ENCODE assay signal across 27 cellular contexts in genomic region chr10:113950268-113950667, GRCh38.
"Had no signal": no experiment of that assay in that cellular context is flagged by ENCODE, and none has a peak within 500 bp of the region (broad histone marks: within the 10 kb centered on the region; RNA-seq: fewer than 3 reads in every experiment).

No MANE protein-coding gene starts in this region.

- H3K9me3 ChIP-seq: stomach, suprapubic skin, testis, thoracic aorta, thyroid gland, tibial artery, tibial nerve, transverse colon, upper lobe of left lung, upper lobe of right lung, uterus, vagina had no signal

- H3K4me3 ChIP-seq: stomach, suprapubic skin, testis, thoracic aorta, thyroid gland, tibial artery, tibial nerve, transverse colon, upper lobe of left lung, upper lobe of right lung, uterus, vagina had no signal

- H3K4me1 ChIP-seq: tibial nerve, upper lobe of right lung, uterus, vagina had no signal

- DNase-seq: stimulated activated CD4-positive, alpha-beta T cell treated with anti-CD3 and anti-CD28 coated beads, Interleukin-2, amount 100 ng/mL, for 48 hours; stimulated activated CD4-positive, alpha-beta T cell treated with anti-CD3 and anti-CD28 coated beads, Interleukin-4, amount 100 ng/mL, for 1 hour; stimulated activated CD4-positive, alpha-beta T cell treated with anti-CD3 and anti-CD28 coated beads, Interleukin-4, amount 100 ng/mL, for 24 hours; stimulated activated CD4-positive, alpha-beta T cell treated with anti-CD3 and anti-CD28 coated beads, Interleukin-4, amount 100 ng/mL, for 4 hours; stimulated activated CD8-positive, alpha-beta memory T cell treated with anti-CD3 and anti-CD28 coated beads, Interleukin-4, amount 100 ng/mL, for 48 hours; stimulated activated naive B cell treated with anti-CD40 and anti-IgM and Interleukin-4, amounts not matched to agents 10 μg/mL and 1 μg/mL and 100 μg/mL, for 72 hours; stimulated activated naive CD4-positive, alpha-beta T cell; stimulated activated naive CD4-positive, alpha-beta T cell treated with Interleukin-2 at 50 U/mL for 16 hours; stimulated activated naive CD8-positive, alpha-beta T cell treated with anti-CD3 and anti-CD28 coated beads, Interleukin-15, amount 100 ng/mL, for 72 hours; stimulated activated naive CD8-positive, alpha-beta T cell treated with anti-CD3 and anti-CD28 coated beads, Interleukin-15, Interleukin-2, amounts not matched to agents 100 U/mL and 50 U/mL, for 24 hours; stomach; substantia nigra; testis; thyroid gland; tibial artery; transverse colon; trophoblast cell; upper lobe of left lung; upper lobe of right lung; uterus had no signal

- H3K27ac ChIP-seq: stomach, suprapubic skin, testis, thoracic aorta, thyroid gland, tibial artery, tibial nerve, transverse colon, upper lobe of left lung, upper lobe of right lung, uterus, vagina had no signal

- H3K36me3 ChIP-seq: stomach, suprapubic skin, thoracic aorta, thyroid gland, tibial artery, tibial nerve, transverse colon, upper lobe of left lung, upper lobe of right lung, uterus, vagina had no signal

- H3K27me3 ChIP-seq: stomach, suprapubic skin, testis, thyroid gland, tibial artery, tibial nerve, transverse colon, upper lobe of left lung, upper lobe of right lung, uterus, vagina had no signal

- ATAC-seq: stimulated activated effector memory CD8-positive, alpha-beta T cell treated with anti-CD3 and anti-CD28 coated beads, Interleukin-12 subunit alpha, Interleukin-12 subunit beta, amount 100 ng/mL, for 72 hours; stimulated activated memory B cell treated with anti-CD40 and anti-IgM and Interleukin-4, amounts not matched to agents 10 μg/mL and 1 μg/mL and 100 μg/mL, for 72 hours; stimulated activated naive B cell treated with anti-CD40 and anti-IgM and Interleukin-4, amounts not matched to agents 10 μg/mL and 1 μg/mL and 100 μg/mL, for 72 hours; stimulated activated naive CD8-positive, alpha-beta T cell treated with anti-CD3 and anti-CD28 coated beads, Interleukin-15, amount 100 ng/mL, for 72 hours; stimulated activated naive CD8-positive, alpha-beta T cell treated with anti-CD3 and anti-CD28 coated beads, Interleukin-15, Interleukin-2, amounts not matched to agents 100 U/mL and 50 U/mL, for 24 hours; upper lobe of right lung had no signal

- FAIRE-seq: urothelium cell line had no signal
